Comparison of ENCODE assay signal across 1 cellular context in genomic region chr17:10557422-10557821, GRCh38.
TF ChIP-seq lines count a peak whose summit lies in the region.

No MANE protein-coding gene starts in this region.

TF ChIP-seq in WTC11, 78 proteins besides CTCF, POLR2A, EP300 and RAD21 (continued from another document):
- TF ChIP-seq ZNF281 (CRISPR knock-in tag; IDR thresholded peaks at IDR 0.05), result no peak
- no peak for TF ChIP-seq IRF2 (CRISPR knock-in tag; IDR thresholded peaks at IDR 0.05; ENCODE audit: borderline replicate concordance, low read depth)
- no peak for TF ChIP-seq CREB1 (CRISPR knock-in tag; IDR thresholded peaks at IDR 0.05)
- TF ChIP-seq FOXJ3 (CRISPR knock-in tag; IDR thresholded peaks at IDR 0.05; ENCODE audit: borderline replicate concordance), result no peak
- TF ChIP-seq ZBTB21 (CRISPR knock-in tag; IDR thresholded peaks at IDR 0.05; ENCODE audit: borderline replicate concordance), result no peak
- no peak for TF ChIP-seq USF2 (CRISPR knock-in tag; IDR thresholded peaks at IDR 0.05)
- no peak for TF ChIP-seq E2F1 (CRISPR knock-in tag; IDR thresholded peaks at IDR 0.05)
- no peak for TF ChIP-seq NR1H2 (CRISPR knock-in tag; IDR thresholded peaks at IDR 0.05)
- TF ChIP-seq ATF2 (CRISPR knock-in tag; IDR thresholded peaks at IDR 0.05; ENCODE audit: borderline replicate concordance, low read depth), result no peak
- no peak for TF ChIP-seq ZNF263 (CRISPR knock-in tag; IDR thresholded peaks at IDR 0.05; ENCODE audit: low read depth)
- no peak for TF ChIP-seq SMAD3 (CRISPR knock-in tag; IDR thresholded peaks at IDR 0.05; ENCODE audit: borderline replicate concordance)
- TF ChIP-seq E2F4 (CRISPR knock-in tag; IDR thresholded peaks at IDR 0.05; ENCODE audit: borderline replicate concordance, low read depth), result no peak
- TF ChIP-seq ATF3 (CRISPR knock-in tag; conservative IDR thresholded peaks at IDR 0.05), result no peak
- no peak for TF ChIP-seq ZMAT4 (CRISPR knock-in tag; IDR thresholded peaks at IDR 0.05)
- TF ChIP-seq JAZF1 (CRISPR knock-in tag; IDR thresholded peaks at IDR 0.05), result no peak
- TF ChIP-seq SP1 (CRISPR knock-in tag; conservative IDR thresholded peaks at IDR 0.05), result no peak
